17 cellular contexts compared by ENCODE assay signal in the genomic region with DNA sequence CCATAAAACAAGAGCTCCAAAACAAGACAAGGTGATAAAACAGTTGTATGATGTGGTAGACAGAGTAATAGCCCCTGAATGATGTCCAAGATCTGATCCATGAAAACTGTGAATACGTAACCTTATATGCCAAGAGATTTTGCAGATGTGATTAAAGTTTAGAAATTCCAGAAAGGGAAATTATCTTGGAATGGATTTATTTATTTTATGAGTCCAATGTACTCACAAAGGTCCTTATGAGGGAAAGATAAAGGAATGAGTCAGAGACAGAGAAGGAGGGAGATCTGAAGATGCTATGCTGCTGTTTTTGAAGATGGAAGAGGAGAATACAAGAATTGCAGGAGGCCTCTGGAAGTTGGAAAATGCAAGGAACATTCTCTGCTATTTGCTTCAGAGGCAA.
DNase-seq lines count a peak whose midpoint lies in the region; ATAC-seq, FAIRE-seq and TF ChIP-seq lines count a peak whose summit lies in the region.
"Had no signal": no experiment of that assay in that cellular context is flagged by ENCODE, and none has a peak within 500 bp of the region (broad histone marks: within the 10 kb centered on the region; RNA-seq: fewer than 3 reads in every experiment).

No MANE protein-coding gene starts in this region.

- no peak overlapping the region for H3K27ac ChIP-seq in astrocyte (ENCODE audit: low read depth, low read length)
- H3K27ac ChIP-seq: KMS-11 had no signal

- no peak for ATAC-seq in activated T-cell treated with anti-CD3 and anti-CD28 coated beads, Interleukin-2, amount 50 U/mL, for 72 hours (replicated peaks in 1 of 2)
- ATAC-seq in GM19395 (IDR thresholded peaks at IDR 0.05; ENCODE audit: unreplicated experiment) (no peak), HG03108 (IDR thresholded peaks at IDR 0.05; ENCODE audit: unreplicated experiment) (no peak), GM21381 (IDR thresholded peaks at IDR 0.05; ENCODE audit: unreplicated experiment) (no peak)
- ATAC-seq: HepG2 had no signal

- no peaks in the 10 kb centered on the region for H3K27me3 Mint-ChIP-seq in activated T-cell treated with anti-CD3 and anti-CD28 coated beads, Interleukin-2, amount 50 U/mL, for 72 hours (ENCODE audit: low read depth)
- H3K27me3 Mint-ChIP-seq in astrocyte (ENCODE audit: low read depth, unreplicated experiment) = no peaks in the 10 kb centered on the region

- H3K9me3 ChIP-seq in astrocyte (ENCODE audit: insufficient read depth, low read depth, low read length) = no peaks in the 10 kb centered on the region

- H2AFZ ChIP-seq in astrocyte (ENCODE audit: low read depth, low read length) = no peak overlapping the region

- peaks cover 3 to 7% of the 10 kb centered on the region in 2 donors for H3K9me3 Mint-ChIP-seq in activated T-cell treated with anti-CD3 and anti-CD28 coated beads, Interleukin-2, amount 50 U/mL, for 72 hours
- no peaks in the 10 kb centered on the region for H3K9me3 Mint-ChIP-seq in astrocyte (ENCODE audit: unreplicated experiment)

- H3K36me3 ChIP-seq in astrocyte (ENCODE audit: insufficient read depth, low read length) = no peaks in the 10 kb centered on the region

- H3K27ac Mint-ChIP-seq in activated T-cell treated with anti-CD3 and anti-CD28 coated beads, Interleukin-2, amount 50 U/mL, for 72 hours = peak overlapping the region; percentile 56
- no peak overlapping the region for H3K27ac Mint-ChIP-seq in astrocyte (ENCODE audit: unreplicated experiment)

- no peak overlapping the region for H3K9ac ChIP-seq in astrocyte (ENCODE audit: low read length)
- H3K9ac ChIP-seq: KMS-11 had no signal

- H3K4me2 ChIP-seq in astrocyte (ENCODE audit: low read length) = peak overlapping the region; percentile 46
- H3K4me2 ChIP-seq: KMS-11 had no signal

- no peak for DNase-seq in activated T-cell treated with anti-CD3 and anti-CD28 coated beads, Interleukin-2, amount 50 U/mL, for 72 hours
- DNase-seq in activated T-cell treated with anti-CD3 and anti-CD28 coated beads for 4 hours (no peak), astrocyte (ENCODE audit: low read depth) (peak; percentile 22), fibroblast of villous mesenchyme (ENCODE audit: low read depth) (peak; percentile 91), GM10266 (ENCODE audit: extremely low spot score) (no peak)
- DNase-seq: 8988T, C1 segment of cervical spinal cord, NCI-H1105 treated with DMSO at 0.1 percent for 48 hours, NCI-H1930, NCI-H2171 treated with DMSO at 0.1 percent for 48 hours, NCI-H510A, SIG-M5 had no signal

- no peaks in the 10 kb centered on the region for H3K79me2 ChIP-seq in astrocyte (ENCODE audit: insufficient read depth, low read length)

- TF ChIP-seq CTCF in astrocyte (IDR thresholded peaks at IDR 0.05; ENCODE audit: insufficient read depth, low read depth, low read length) = no peak
- no peak for TF ChIP-seq CTCF in fibroblast of villous mesenchyme (IDR thresholded peaks at IDR 0.05; ENCODE audit: insufficient read depth, low read depth, low read length)
- no peak for TF ChIP-seq CTCF in GM10266 (IDR thresholded peaks at IDR 0.05; ENCODE audit: control insufficient read depth, insufficient read depth, low read depth, missing control alignments)

- H3K4me3 ChIP-seq in astrocyte (ENCODE audit: insufficient read depth, low read depth, low read length) = no peak overlapping the region
- H3K4me3 ChIP-seq in fibroblast of villous mesenchyme (ENCODE audit: low read depth, low read length) = no peak overlapping the region

- no peaks in the 10 kb centered on the region for H3K36me3 Mint-ChIP-seq in activated T-cell treated with anti-CD3 and anti-CD28 coated beads, Interleukin-2, amount 50 U/mL, for 72 hours (ENCODE audit: insufficient read depth in 2 of 2)
- H3K36me3 Mint-ChIP-seq in astrocyte (ENCODE audit: low read depth, unreplicated experiment) = no peaks in the 10 kb centered on the region

- FAIRE-seq in astrocyte (lab: Jason Lieb, UNC) = no peak
- FAIRE-seq: HepG2 had no signal

- no peaks in the 10 kb centered on the region for H3K4me1 Mint-ChIP-seq in activated T-cell treated with anti-CD3 and anti-CD28 coated beads, Interleukin-2, amount 50 U/mL, for 72 hours (ENCODE audit: low read depth)
- no peaks in the 10 kb centered on the region for H3K4me1 Mint-ChIP-seq in astrocyte (ENCODE audit: low read depth, unreplicated experiment)

- H4K20me1 ChIP-seq in astrocyte (ENCODE audit: insufficient read depth, low read length) = no peaks in the 10 kb centered on the region

- no peaks in the 10 kb centered on the region for H3K27me3 ChIP-seq in astrocyte (ENCODE audit: insufficient read depth, low read length)

- H3K4me3 Mint-ChIP-seq in activated T-cell treated with anti-CD3 and anti-CD28 coated beads, Interleukin-2, amount 50 U/mL, for 72 hours = no peak overlapping the region
- no peak overlapping the region for H3K4me3 Mint-ChIP-seq in astrocyte (ENCODE audit: unreplicated experiment)

- H3K4me1 ChIP-seq in astrocyte (ENCODE audit: insufficient read depth, low read length) = no peaks in the 10 kb centered on the region

Comparison
In these comparisons a context has a peak if more than half of its experiments do, and no peak if none do; other contexts are left out.
1. DNase-seq: peak in astrocyte (single experiment) and fibroblast of villous mesenchyme (single experiment); none in activated T-cell treated with anti-CD3 and anti-CD28 coated beads, Interleukin-2, amount 50 U/mL, for 72 hours (0 of 2), activated T-cell treated with anti-CD3 and anti-CD28 coated beads for 4 hours (single experiment) and GM10266 (single experiment).